8 cellular contexts compared by ENCODE assay signal in the genomic region with DNA sequence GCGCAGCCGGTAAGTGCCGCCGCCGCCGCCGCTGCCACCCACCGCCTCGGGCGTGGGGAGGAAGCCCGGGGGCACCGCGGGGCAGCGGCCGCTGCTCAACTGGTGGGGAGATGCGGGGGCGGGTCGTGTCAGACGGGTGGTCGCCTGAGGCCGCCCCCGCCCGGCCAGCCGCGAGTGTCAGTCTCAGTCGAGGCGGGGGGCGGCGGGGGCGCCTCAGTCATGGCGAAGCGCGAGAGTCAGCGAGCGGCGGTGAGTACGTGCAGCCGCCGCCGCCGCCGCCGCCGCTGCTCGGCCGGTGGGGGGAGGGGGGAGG.
A peak's percentile ranks its signal among the peaks of the same experiment; 100 is the strongest.
DNase-seq lines count a peak whose midpoint lies in the region; ATAC-seq, FAIRE-seq and TF ChIP-seq lines count a peak whose summit lies in the region.

No MANE protein-coding gene starts in this region.

- H3K4me3 Mint-ChIP-seq in Caco-2 (ENCODE audit: unreplicated experiment) (peak overlapping the region; percentile 83), HFFc6 (peak overlapping the region; percentile 41; the same call in 1 of the 2 replicates), WTC11 (no peak overlapping the region)

- CTCF ChIA-PET in Caco-2 (lab: Charles Lee) (no interaction called here), WTC11 (lab: Charles Lee) (no interaction called here)

- DNase-seq in Caco-2, result no peak
- no peak for DNase-seq in HFFc6
- DNase-seq in WTC11 (ENCODE audit: low spot score), result peak; percentile 63
- no peak for DNase-seq in right lobe of liver
- no peak for DNase-seq in SKM-1 (lab: John Stamatoyannopoulos, UW; ENCODE audit: unreplicated experiment)
- no peak for DNase-seq in hepatic stellate cell (ENCODE audit: low spot score)
- no peak for DNase-seq in RCC 7860 (ENCODE audit: low spot score)

- POLR2A ChIA-PET in Caco-2 (lab: Charles Lee), result no interaction called here
- POLR2A ChIA-PET in WTC11 (lab: Charles Lee), result no interaction called here

- TF ChIP-seq CTCF in Caco-2 (IDR thresholded peaks at IDR 0.05; ENCODE audit: insufficient read depth in 1 of 2, low read depth in 1 of 2, low read length in 1 of 2, severe bottlenecking in 1 of 2, unreplicated experiment in 1 of 2) (no peak), HFFc6 (IDR thresholded peaks at IDR 0.05) (no peak), WTC11 (IDR thresholded peaks at IDR 0.05) (no peak), right lobe of liver (IDR thresholded peaks at IDR 0.05) (no peak)

- no peak for TF ChIP-seq POLR2A in right lobe of liver (IDR thresholded peaks at IDR 0.05)

- H3K27ac Mint-ChIP-seq in Caco-2 (ENCODE audit: unreplicated experiment) (peak overlapping the region; percentile 55), HFFc6 (no peak overlapping the region), WTC11 (no peak overlapping the region)

- H3K27ac ChIP-seq in right lobe of liver, result peak overlapping the region; percentile 57 to 92 (median 66)

- H3K4me1 Mint-ChIP-seq in Caco-2 (ENCODE audit: low read depth, unreplicated experiment) (peaks cover 26% of the 10 kb centered on the region), HFFc6 (ENCODE audit: low read depth) (peaks cover 54% of the 10 kb centered on the region), WTC11 (peaks cover 25% of the 10 kb centered on the region)

- H3K36me3 Mint-ChIP-seq in Caco-2 (ENCODE audit: insufficient read depth, unreplicated experiment) (peaks cover 6% of the 10 kb centered on the region), HFFc6 (ENCODE audit: low read depth) (no peaks in the 10 kb centered on the region), WTC11 (no peaks in the 10 kb centered on the region)

- H3K4me1 ChIP-seq in Caco-2 (peaks cover 28% of the 10 kb centered on the region), right lobe of liver (peaks cover 0 to 21% (median 10%) of the 10 kb centered on the region in 4 donors)

- no CpG with 5 or more reads among the region's 46 CpGs for WGBS in right lobe of liver (ENCODE audit: insufficient coverage, low coverage, low lambda C conversion rate, missing lambda C conversion rate)

- ATAC-seq in WTC11, result no peak
- no peak for ATAC-seq in right lobe of liver
- ATAC-seq in HG03378 (IDR thresholded peaks at IDR 0.05; ENCODE audit: unreplicated experiment), result no peak

- H3K36me3 ChIP-seq in Caco-2 (ENCODE audit: control insufficient read depth, insufficient read depth, low read length) (no peaks in the 10 kb centered on the region), right lobe of liver (no peaks in the 10 kb centered on the region)

- H3K4me3 ChIP-seq in Caco-2 (ENCODE audit: low read depth, low read length), result peak overlapping the region; percentile 98
- peak overlapping the region; percentile 73 to 82 (median 81) for H3K4me3 ChIP-seq in right lobe of liver

- no peaks in the 10 kb centered on the region for H3K9me3 ChIP-seq in Caco-2
- no peaks in the 10 kb centered on the region for H3K9me3 ChIP-seq in right lobe of liver

- intact Hi-C loops in Caco-2 (cut with micrococcal nuclease; ENCODE audit: unreplicated experiment), result loop anchor here (10.0 kb wide), 1 partner anchor 304 kb away; the partner anchor contains the start of gene RBL2
- intact Hi-C loops in right lobe of liver (cut with DNase I), result no loop called here

- H3K9me3 Mint-ChIP-seq in Caco-2 (ENCODE audit: unreplicated experiment), result no peaks in the 10 kb centered on the region
- H3K9me3 Mint-ChIP-seq in HFFc6, result no peaks in the 10 kb centered on the region
- H3K9me3 Mint-ChIP-seq in WTC11, result no peaks in the 10 kb centered on the region

- H3K27me3 ChIP-seq in Caco-2 (replicated peaks; ENCODE audit: control insufficient read depth, insufficient read depth, low read length) (no peaks in the 10 kb centered on the region), right lobe of liver (no peaks in the 10 kb centered on the region)

- no TSS peak for BruUV-seq in Caco-2 (replicated peaks; lab: Mats Ljungman, UMichigan)

- no peak for FAIRE-seq in RCC 7860 (lab: Jason Lieb, UNC)

- H3K27me3 Mint-ChIP-seq in Caco-2 (ENCODE audit: insufficient read depth, unreplicated experiment) (no peaks in the 10 kb centered on the region), HFFc6 (ENCODE audit: insufficient read depth) (no peaks in the 10 kb centered on the region), WTC11 (ENCODE audit: low read depth) (peaks cover 2% of the 10 kb centered on the region; the same call in 1 of the 2 replicates)

TF ChIP-seq in WTC11, 78 proteins besides CTCF, POLR2A, EP300 and RAD21:
- TF ChIP-seq NR3C1 (CRISPR knock-in tag; conservative IDR thresholded peaks at IDR 0.05; ENCODE audit: low read depth), result no peak
- no peak for TF ChIP-seq SMAD4 (CRISPR knock-in tag; IDR thresholded peaks at IDR 0.05)
- TF ChIP-seq, protein P1, sequence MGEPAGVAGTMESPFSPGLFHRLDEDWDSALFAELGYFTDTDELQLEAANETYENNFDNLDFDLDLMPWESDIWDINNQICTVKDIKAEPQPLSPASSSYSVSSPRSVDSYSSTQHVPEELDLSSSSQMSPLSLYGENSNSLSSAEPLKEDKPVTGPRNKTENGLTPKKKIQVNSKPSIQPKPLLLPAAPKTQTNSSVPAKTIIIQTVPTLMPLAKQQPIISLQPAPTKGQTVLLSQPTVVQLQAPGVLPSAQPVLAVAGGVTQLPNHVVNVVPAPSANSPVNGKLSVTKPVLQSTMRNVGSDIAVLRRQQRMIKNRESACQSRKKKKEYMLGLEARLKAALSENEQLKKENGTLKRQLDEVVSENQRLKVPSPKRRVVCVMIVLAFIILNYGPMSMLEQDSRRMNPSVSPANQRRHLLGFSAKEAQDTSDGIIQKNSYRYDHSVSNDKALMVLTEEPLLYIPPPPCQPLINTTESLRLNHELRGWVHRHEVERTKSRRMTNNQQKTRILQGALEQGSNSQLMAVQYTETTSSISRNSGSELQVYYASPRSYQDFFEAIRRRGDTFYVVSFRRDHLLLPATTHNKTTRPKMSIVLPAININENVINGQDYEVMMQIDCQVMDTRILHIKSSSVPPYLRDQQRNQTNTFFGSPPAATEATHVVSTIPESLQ (CRISPR knock-in tag; IDR thresholded peaks at IDR 0.05), result no peak
- TF ChIP-seq ELF4 (CRISPR knock-in tag; IDR thresholded peaks at IDR 0.05; ENCODE audit: low read depth), result no peak
- no peak for TF ChIP-seq MXD4 (CRISPR knock-in tag; IDR thresholded peaks at IDR 0.05; ENCODE audit: borderline replicate concordance)
- no peak for TF ChIP-seq ZNF416 (CRISPR knock-in tag; IDR thresholded peaks at IDR 0.05)
- TF ChIP-seq USF2 (CRISPR knock-in tag; IDR thresholded peaks at IDR 0.05), result no peak
- TF ChIP-seq, protein P2, sequence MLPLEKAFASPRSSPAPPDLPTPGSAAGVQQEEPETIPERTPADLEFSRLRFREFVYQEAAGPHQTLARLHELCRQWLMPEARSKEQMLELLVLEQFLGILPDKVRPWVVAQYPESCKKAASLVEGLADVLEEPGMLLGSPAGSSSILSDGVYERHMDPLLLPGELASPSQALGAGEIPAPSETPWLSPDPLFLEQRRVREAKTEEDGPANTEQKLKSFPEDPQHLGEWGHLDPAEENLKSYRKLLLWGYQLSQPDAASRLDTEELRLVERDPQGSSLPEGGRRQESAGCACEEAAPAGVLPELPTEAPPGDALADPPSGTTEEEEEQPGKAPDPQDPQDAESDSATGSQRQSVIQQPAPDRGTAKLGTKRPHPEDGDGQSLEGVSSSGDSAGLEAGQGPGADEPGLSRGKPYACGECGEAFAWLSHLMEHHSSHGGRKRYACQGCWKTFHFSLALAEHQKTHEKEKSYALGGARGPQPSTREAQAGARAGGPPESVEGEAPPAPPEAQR (CRISPR knock-in tag; IDR thresholded peaks at IDR 0.05), result no peak
- TF ChIP-seq TEAD4 (CRISPR knock-in tag; IDR thresholded peaks at IDR 0.05), result no peak
- TF ChIP-seq ESRRA (CRISPR knock-in tag; IDR thresholded peaks at IDR 0.05; ENCODE audit: borderline replicate concordance), result no peak
- TF ChIP-seq NR1H2 (CRISPR knock-in tag; IDR thresholded peaks at IDR 0.05), result no peak
- no peak for TF ChIP-seq ZNF671 (CRISPR knock-in tag; IDR thresholded peaks at IDR 0.05)
- TF ChIP-seq, protein P3, sequence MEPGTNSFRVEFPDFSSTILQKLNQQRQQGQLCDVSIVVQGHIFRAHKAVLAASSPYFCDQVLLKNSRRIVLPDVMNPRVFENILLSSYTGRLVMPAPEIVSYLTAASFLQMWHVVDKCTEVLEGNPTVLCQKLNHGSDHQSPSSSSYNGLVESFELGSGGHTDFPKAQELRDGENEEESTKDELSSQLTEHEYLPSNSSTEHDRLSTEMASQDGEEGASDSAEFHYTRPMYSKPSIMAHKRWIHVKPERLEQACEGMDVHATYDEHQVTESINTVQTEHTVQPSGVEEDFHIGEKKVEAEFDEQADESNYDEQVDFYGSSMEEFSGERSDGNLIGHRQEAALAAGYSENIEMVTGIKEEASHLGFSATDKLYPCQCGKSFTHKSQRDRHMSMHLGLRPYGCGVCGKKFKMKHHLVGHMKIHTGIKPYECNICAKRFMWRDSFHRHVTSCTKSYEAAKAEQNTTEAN (CRISPR knock-in tag; IDR thresholded peaks at IDR 0.05), result no peak
- TF ChIP-seq ZNF219 (CRISPR knock-in tag; IDR thresholded peaks at IDR 0.05; ENCODE audit: borderline replicate concordance), result no peak
- TF ChIP-seq ZNF138 (CRISPR knock-in tag; conservative IDR thresholded peaks at IDR 0.05), result no peak
- TF ChIP-seq GTF2I (CRISPR knock-in tag; conservative IDR thresholded peaks at IDR 0.05), result no peak
- no peak for TF ChIP-seq GRHL2 (CRISPR knock-in tag; IDR thresholded peaks at IDR 0.05; ENCODE audit: insufficient replicate concordance, severe bottlenecking)
